In genomic region chr3:112709929-112710328, GRCh38 we compare ENCODE assay signal across 26 cellular contexts.
"Had no signal": no experiment of that assay in that cellular context is flagged by ENCODE, and none has a peak within 500 bp of the region (broad histone marks: within the 10 kb centered on the region; RNA-seq: fewer than 3 reads in every experiment).

No MANE protein-coding gene starts in this region.

- ATAC-seq: activated CD4-positive, CD25-positive, alpha-beta regulatory T cell treated with anti-CD3 and anti-CD28 coated beads, Interleukin-2, amount 50 U/mL, for 24 hours; effector memory CD8-positive, alpha-beta T cell; esophagus mucosa; heart left ventricle; left lung; mucosa of descending colon; right cardiac atrium; stimulated activated naive B cell treated with anti-CD40 and anti-IgM and Interleukin-4, amounts not matched to agents 10 μg/mL and 1 μg/mL and 100 μg/mL, for 72 hours had no signal

- DNase-seq: activated CD4-positive, alpha-beta memory T cell treated with anti-CD3 and anti-CD28 coated beads for 36 hours; activated CD4-positive, alpha-beta T cell treated with anti-CD3 and anti-CD28 coated beads, Interleukin-2, amount 10 ng/mL, durations not matched to agents 24 days and 14 days; activated CD8-positive, alpha-beta memory T cell treated with anti-CD3 and anti-CD28 coated beads, Interleukin-2, amount 50 U/mL, for 4 hours; activated effector memory CD4-positive, alpha-beta T cell treated with anti-CD3 and anti-CD28 coated beads, Interleukin-2, amount 50 U/mL, for 16 hours; activated naive CD4-positive, alpha-beta T cell treated with anti-CD3 and anti-CD28 coated beads for 36 hours; activated naive CD8-positive, alpha-beta T cell treated with anti-CD3 and anti-CD28 coated beads for 36 hours; activated T-cell treated with anti-CD3 and anti-CD28 coated beads, Interleukin-2, amount 50 U/mL, for 1 hour; adrenal gland; aorta; effector memory CD8-positive, alpha-beta T cell; foreskin fibroblast; heart left ventricle; hypothalamus; immature natural killer cell; left lung; mesendoderm; mucosa of descending colon; posterior cingulate gyrus; right cardiac atrium; stimulated activated CD4-positive, alpha-beta T cell treated with anti-CD3 and anti-CD28 coated beads, Interleukin-15, amount 100 ng/mL, for 24 hours; stimulated activated CD4-positive, alpha-beta T cell treated with anti-CD3 and anti-CD28 coated beads, Interleukin-2, amount 100 ng/mL, for 24 hours; stimulated activated naive B cell treated with anti-CD40 and anti-IgM and Interleukin-4, amounts not matched to agents 10 μg/mL and 1 μg/mL and 100 μg/mL, for 72 hours; T-helper 9 cell; WERI-Rb-1 had no signal
